8 cellular contexts compared by ENCODE assay signal in the genomic region with DNA sequence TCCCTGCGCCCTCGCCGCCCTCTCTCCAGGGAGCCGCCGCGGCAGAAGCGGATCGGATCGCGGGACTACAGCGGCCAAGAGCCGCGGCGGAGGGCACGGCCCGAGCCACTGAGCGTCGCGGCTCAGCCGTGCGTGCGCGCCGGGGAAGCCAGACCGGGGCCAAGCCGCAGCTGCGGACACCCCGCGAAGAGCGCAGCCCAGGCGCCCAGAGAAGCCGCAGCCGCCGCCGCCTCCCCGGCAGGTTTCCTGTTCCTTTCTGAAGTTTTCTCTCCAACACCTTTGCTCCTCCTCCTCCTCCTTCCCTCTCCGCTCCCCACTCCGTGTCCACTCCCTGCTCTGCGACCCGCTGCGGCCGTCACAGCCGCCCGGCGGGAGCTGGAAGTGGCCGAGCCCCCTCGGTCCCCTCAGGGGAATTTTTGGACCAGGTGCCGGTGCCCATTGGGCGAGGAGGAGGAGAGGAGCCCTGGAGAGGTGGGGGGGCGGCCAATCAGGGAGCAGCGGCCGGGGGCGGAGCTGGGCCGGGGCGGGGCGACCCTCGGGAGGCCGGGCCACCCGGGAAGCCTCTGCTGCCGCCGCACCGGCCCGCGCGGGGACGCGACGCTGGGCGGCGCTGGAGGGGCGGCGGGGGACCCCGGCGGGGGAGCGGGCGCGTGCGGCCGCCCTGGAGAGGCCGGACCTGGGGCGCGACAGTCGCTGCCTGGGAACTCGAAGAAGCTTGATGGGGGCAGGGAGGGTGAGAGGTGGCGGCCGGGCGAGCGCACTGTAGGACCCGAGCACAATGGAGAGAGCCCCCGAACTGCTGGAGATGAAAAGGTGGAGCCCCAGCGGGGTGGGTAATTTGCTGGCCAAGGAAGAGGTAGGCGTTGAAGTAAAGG. TPM values are rescaled to one million over a fixed set of nuclear protein-coding genes. Genes with fewer than 3 reads are reported as not detected.
A peak's percentile ranks its signal among the peaks of the same experiment; 100 is the strongest.
DNase-seq lines count a peak whose midpoint lies in the region; TF ChIP-seq lines count a peak whose summit lies in the region.

A gene (minus strand): TSS at position 378 of the 875 bp plus-strand sequence. CDS start 413 bp downstream, outside the sequence.

- H3K9ac ChIP-seq in ES-I3 (ENCODE audit: low read depth, low read length) (peak within 1 kb of the TSS; percentile 83), GM23248 (peak within 1 kb of the TSS; percentile 89)

- peaks cover 30% of the 10 kb centered on the region for H3K4me1 Mint-ChIP-seq in neural crest cell

- peak within 1 kb of the TSS; percentile 96 for H3K4me3 Mint-ChIP-seq in neural crest cell

- no peaks in the 10 kb centered on the region for H3K9me3 ChIP-seq in ES-I3 (ENCODE audit: control insufficient read depth, insufficient read depth, low read length)
- no peaks in the 10 kb centered on the region for H3K9me3 ChIP-seq in GM23248 (ENCODE audit: low read depth)

- H3K79me2 ChIP-seq in GM23248 (ENCODE audit: insufficient read depth): peaks cover 28% of the 10 kb centered on the region

- TF ChIP-seq CTCF in fibroblast of villous mesenchyme (IDR thresholded peaks at IDR 0.05; ENCODE audit: insufficient read depth, low read depth, low read length): no peak
- TF ChIP-seq CTCF in neural crest cell (conservative IDR thresholded peaks at IDR 0.05): peak; percentile 58

- H3K27me3 Mint-ChIP-seq in neural crest cell (ENCODE audit: low read depth): peaks cover 12% of the 10 kb centered on the region

- H3K4me3 ChIP-seq in GM23248: peak within 1 kb of the TSS; percentile 89
- H3K4me3 ChIP-seq in fibroblast of villous mesenchyme (ENCODE audit: low read depth, low read length): peak within 1 kb of the TSS; percentile 94

- H3K9me2 ChIP-seq in GM23248 (ENCODE audit: insufficient read depth): no peaks in the 10 kb centered on the region

- peak within 1 kb of the TSS; percentile 88 for H3K27ac ChIP-seq in GM23248

- no peaks in the 10 kb centered on the region for H3K36me3 ChIP-seq in ES-I3 (ENCODE audit: insufficient read depth, low read length)
- H3K36me3 ChIP-seq in GM23248 (ENCODE audit: low read depth): no peaks in the 10 kb centered on the region

- H3K27me3 ChIP-seq in GM23248 (replicated peaks; ENCODE audit: insufficient read depth): no peaks in the 10 kb centered on the region

- H3K27ac Mint-ChIP-seq in neural crest cell (ENCODE audit: unreplicated experiment): peak within 1 kb of the TSS; percentile 90

- 0 to 4% methylated on average over 42 to 92 of the region's 92 CpGs for WGBS in GM23248 (ENCODE audit: low coverage in 1 of 2, low lambda C conversion rate in 2 of 2, missing lambda C conversion rate in 2 of 2), 2 experiments

- H3F3A ChIP-seq in GM23248 (ENCODE audit: insufficient read depth): no peaks in the 10 kb centered on the region

- peak within 1 kb of the TSS; percentile 93 for H2AFZ ChIP-seq in GM23248

- H3K4me1 ChIP-seq in ES-I3 (ENCODE audit: insufficient read depth, low read length) (peaks cover 4% of the 10 kb centered on the region; the same call in 1 of the 2 replicates), GM23248 (ENCODE audit: insufficient read depth) (no peaks in the 10 kb centered on the region)

- no peaks in the 10 kb centered on the region for H3K9me3 Mint-ChIP-seq in neural crest cell

- peak; percentile 82 for TF ChIP-seq POLR2A in Raji (IDR thresholded peaks at IDR 0.05; ENCODE audit: insufficient read depth, low read depth, low read length)

- H3K36me3 Mint-ChIP-seq in neural crest cell (ENCODE audit: low read depth): no peaks in the 10 kb centered on the region

- in situ Hi-C loops in GM23248 (cut with MboI): no loop called here

- no peaks in the 10 kb centered on the region for H4K20me1 ChIP-seq in GM23248 (ENCODE audit: insufficient read depth)

- DNase-seq in GM23248 (peak; percentile 95), LHCN-M2 (ENCODE audit: low read depth) (peak; percentile 88), fibroblast of villous mesenchyme (ENCODE audit: low read depth) (peak; percentile 91), neural crest cell (ENCODE audit: low read depth, low spot score) (peak; percentile 86), stromal cell of bone marrow (ENCODE audit: low read depth) (peak; percentile 78)
- peak; percentile 97 for DNase-seq in activated effector memory CD4-positive, alpha-beta T cell treated with anti-CD3 and anti-CD28 coated beads, Interleukin-2, amount 50 U/mL, for 16 hours

- peak within 1 kb of the TSS; percentile 98 for H3K4me2 ChIP-seq in GM23248 (ENCODE audit: unreplicated experiment)

RNA-seq across cellular contexts. Expression of the gene that starts here (rescaled TPM):
- total RNA-seq in GM23248 (2014; rRNA removed; shearing (Covaris generic)): 9.1 and 9.2 TPM in 2 replicates
- polyA plus RNA-seq in GM23248 (2016; fragmentation: Nextera tagmentation; extraction: Ambion mirVana): 3.6 and 5.0 TPM in 2 replicates
- total RNA-seq in LHCN-M2 (2014; rRNA removed) (3.3 and 6.9 TPM in 2 replicates), fibroblast of villous mesenchyme (56.0 and 77.7 TPM in 2 replicates), neural crest cell (13.9 and 16.7 TPM in 2 replicates)
- polyA plus RNA-seq in LHCN-M2 (2012): 1.5 TPM

Comparison
In these comparisons a context has a peak if more than half of its experiments do, and no peak if none do; other contexts are left out.
1. Peak in every context shown above with its lines: DNase-seq, H3K4me3 ChIP-seq and H3K27ac ChIP-seq.